Comparison of ENCODE assay signal across 8 cellular contexts in genomic region chr1:31181515-31182343, GRCh38. TPM values are rescaled to one million over a fixed set of nuclear protein-coding genes. Genes with fewer than 3 reads are reported as not detected.
DNase-seq lines count a peak whose midpoint lies in the region; ATAC-seq and TF ChIP-seq lines count a peak whose summit lies in the region.

No MANE protein-coding gene starts in this region.

- no peaks in the 10 kb centered on the region for H4K20me1 ChIP-seq in neural cell (ENCODE audit: insufficient read depth)

- TF ChIP-seq CTCF in GM12875 (IDR thresholded peaks at IDR 0.05; ENCODE audit: borderline replicate concordance, insufficient read depth, low read depth, low read length) = peak; percentile 97
- TF ChIP-seq CTCF in fibroblast of pulmonary artery (IDR thresholded peaks at IDR 0.05; ENCODE audit: low read length, missing control alignments) = peak; percentile 43
- TF ChIP-seq CTCF in neural cell (IDR thresholded peaks at IDR 0.05; ENCODE audit: poor library complexity, severe bottlenecking) = peak; percentile 52
- TF ChIP-seq CTCF in upper lobe of left lung (IDR thresholded peaks at IDR 0.05) = peak; percentile 63 to 84 (median 70)

- H3K79me2 ChIP-seq in neural cell (replicated peaks; ENCODE audit: insufficient read depth, low read length) = no peaks in the 10 kb centered on the region

- H3K4me3 ChIP-seq in GM12875 (ENCODE audit: low read depth, low read length) (no peak overlapping the region), fibroblast of pulmonary artery (replicated peaks; ENCODE audit: low read depth, low read length) (peak overlapping the region; percentile 25), neural cell (ENCODE audit: low read length) (no peak overlapping the region), upper lobe of left lung (peak overlapping the region in 2 of 4 donors; percentile 11 to 17)

- TF ChIP-seq POLR2A in upper lobe of left lung (IDR thresholded peaks at IDR 0.05) = no peak

- no peak overlapping the region for H3K4me2 ChIP-seq in neural cell (ENCODE audit: low read length)

- no peak for TF ChIP-seq RAD21 in neural cell (conservative IDR thresholded peaks at IDR 0.05)

- no peaks in the 10 kb centered on the region for H3K9me3 ChIP-seq in neural cell (ENCODE audit: low read length)
- no peaks in the 10 kb centered on the region for H3K9me3 ChIP-seq in upper lobe of left lung

- ATAC-seq in upper lobe of left lung (ENCODE audit: low FRiP score in 2 of 2) = peak; percentile 79 to 89
- ATAC-seq in HG02938 (IDR thresholded peaks at IDR 0.05; ENCODE audit: unreplicated experiment) = no peak

- no peaks in the 10 kb centered on the region for H3K36me3 ChIP-seq in neural cell (ENCODE audit: insufficient read depth, low read length)
- no peaks in the 10 kb centered on the region for H3K36me3 ChIP-seq in upper lobe of left lung

- H3K27ac ChIP-seq in neural cell (ENCODE audit: low read length) (no peak overlapping the region), upper lobe of left lung (no peak overlapping the region)

- no peaks in the 10 kb centered on the region for H3F3A ChIP-seq in neural cell (ENCODE audit: insufficient read depth, low read length, poor library complexity, severe bottlenecking)

- WGBS in upper lobe of left lung, 2 donors = 20 to 22% methylated on average over 11 to 46 of the region's 52 CpGs

- H3K9ac ChIP-seq in neural cell (ENCODE audit: low read length) = no peak overlapping the region

- peaks cover 9 to 15% (median 13%) of the 10 kb centered on the region in 4 donors for H3K4me1 ChIP-seq in upper lobe of left lung

- DNase-seq in NCI-H1930 (lab: John Stamatoyannopoulos, UW) (peak; percentile 45 to 60), activated T-cell treated with anti-CD3 and anti-CD28 coated beads for 24 hours (ENCODE audit: low read depth) (peak; percentile 30), fibroblast of pulmonary artery (ENCODE audit: low read depth) (peak; percentile 51), upper lobe of left lung (peak; percentile 35 to 94), pons (ENCODE audit: low spot score) (no peak)

- H2AFZ ChIP-seq in neural cell (ENCODE audit: low read depth, low read length) = no peak overlapping the region

- TF ChIP-seq EP300 in neural cell (conservative IDR thresholded peaks at IDR 0.05; ENCODE audit: poor library complexity, severe bottlenecking) = no peak
- no peak for TF ChIP-seq EP300 in upper lobe of left lung (IDR thresholded peaks at IDR 0.05)

- no peaks in the 10 kb centered on the region for H3K27me3 ChIP-seq in neural cell (ENCODE audit: insufficient read depth, low read depth, low read length)
- H3K27me3 ChIP-seq in upper lobe of left lung = peaks cover 0 to 9% (median 6%) of the 10 kb centered on the region in 4 donors

- no peaks in the 10 kb centered on the region for H3K9me2 ChIP-seq in neural cell (ENCODE audit: insufficient read depth, low read length)

TF ChIP-seq in neural cell, 6 proteins besides CTCF, POLR2A, EP300 and RAD21:
- TF ChIP-seq SMC3 (conservative IDR thresholded peaks at IDR 0.05; ENCODE audit: poor library complexity) (peak; percentile 36), POLR2AphosphoS5 (IDR thresholded peaks at IDR 0.05) (no peak)

RNA-seq across cellular contexts. Expression of gene NKAIN1, which starts 58.0 kb away (rescaled TPM):
- 33.4 and 55.3 TPM in 2 replicates for polyA plus RNA-seq in neural cell
- 52.8 and 54.5 TPM in 2 replicates for polyA minus RNA-seq in neural cell
- under 1 TPM in 2 of 6 donors, not detected in 4; 0.13 to 0.31 TPM for total RNA-seq in upper lobe of left lung

Comparison
In these comparisons a context has a peak if more than half of its experiments do, and no peak if none do; other contexts are left out.
1. CTCF ChIP-seq: peak in every context shown above with its lines; median percentile 97 in GM12875; 70 in upper lobe of left lung; 52 in neural cell; 43 in fibroblast of pulmonary artery.